17 cellular contexts compared by ENCODE assay signal in genomic region chrX:44043496-44043895, GRCh38.
DNase-seq lines count a peak whose midpoint lies in the region; ATAC-seq and TF ChIP-seq lines count a peak whose summit lies in the region.
"Had no signal": no experiment of that assay in that cellular context is flagged by ENCODE, and none has a peak within 500 bp of the region (broad histone marks: within the 10 kb centered on the region; RNA-seq: fewer than 3 reads in every experiment).

No MANE protein-coding gene starts in this region.

- peaks cover 8% of the 10 kb centered on the region for H3K4me1 Mint-ChIP-seq in Calu3 (ENCODE audit: low read depth, unreplicated experiment)
- H3K4me1 Mint-ChIP-seq: CD4-positive, alpha-beta memory T cell had no signal

- H3K27ac ChIP-seq in epithelial cell of prostate (peak overlapping the region; percentile 46), ovary (no peak overlapping the region)
- H3K27ac ChIP-seq: BLaER1, Peyer's patch had no signal

- no peak overlapping the region for H3K4me3 Mint-ChIP-seq in Calu3 (ENCODE audit: low read depth, unreplicated experiment)
- H3K4me3 Mint-ChIP-seq: CD4-positive, alpha-beta memory T cell; HFFc6 had no signal

- H3K4me1 ChIP-seq in ovary (ENCODE audit: insufficient read depth) = no peaks in the 10 kb centered on the region
- H3K4me1 ChIP-seq: Peyer's patch had no signal

- no peaks in the 10 kb centered on the region for H3K27me3 Mint-ChIP-seq in Calu3 (ENCODE audit: unreplicated experiment)
- H3K27me3 Mint-ChIP-seq: CD4-positive, alpha-beta memory T cell had no signal

- CTCF ChIA-PET in Calu3 (lab: Charles Lee) = no interaction called here

- no peak overlapping the region for H3K4me3 ChIP-seq in ovary
- H3K4me3 ChIP-seq: BLaER1, K562, Peyer's patch had no signal

- peak; percentile 2 for DNase-seq in Calu3
- DNase-seq in LoVo (ENCODE audit: low spot score) = peak; percentile 13
- no peak for DNase-seq in epithelial cell of prostate (ENCODE audit: low read depth, low spot score)
- peak; percentile 51 for DNase-seq in kidney glomerular epithelial cell (lab: John Stamatoyannopoulos, UW)
- no peak for DNase-seq in posterior cingulate gyrus
- no peak for DNase-seq in GF-D8 (lab: John Stamatoyannopoulos, UW)
- no peak for DNase-seq in ovary
- DNase-seq: CD4-positive, alpha-beta memory T cell; H7; HFFc6; NCI-H1694; NK-92 treated with Interleukin-12 subunit alpha and Interleukin-12 subunit beta, amount 100 ng/mL, for 24 hours; Peyer's patch; Right ventricle myocardium superior had no signal

- H3K36me3 ChIP-seq in ovary = no peaks in the 10 kb centered on the region
- H3K36me3 ChIP-seq: BLaER1, Peyer's patch had no signal

- no peaks in the 10 kb centered on the region for H3K27me3 ChIP-seq in ovary
- H3K27me3 ChIP-seq: BLaER1, Peyer's patch had no signal

- 71 to 86% (median 83%) methylated on average over 1 of the region's 1 CpG for WGBS in ovary, 3 donors

- BruUV-seq in Calu3 (replicated peaks; lab: Mats Ljungman, UMichigan) = no TSS peak

- H3K9me3 ChIP-seq in ovary = no peaks in the 10 kb centered on the region
- H3K9me3 ChIP-seq: BLaER1, Peyer's patch had no signal

- no peaks in the 10 kb centered on the region for H3K36me3 Mint-ChIP-seq in Calu3 (ENCODE audit: insufficient read depth, unreplicated experiment)
- H3K36me3 Mint-ChIP-seq: CD4-positive, alpha-beta memory T cell had no signal

- peaks cover 2% of the 10 kb centered on the region for H3K9me3 Mint-ChIP-seq in Calu3 (ENCODE audit: low read depth, unreplicated experiment)
- H3K9me3 Mint-ChIP-seq: HFFc6 had no signal

- TF ChIP-seq EP300 in ovary (IDR thresholded peaks at IDR 0.05) = no peak

- intact Hi-C loops in Calu3 (cut with micrococcal nuclease; ENCODE audit: unreplicated experiment) (no loop called here), posterior cingulate gyrus (cut with DNase I) (no loop called here), ovary (cut with DNase I) (no loop called here)

- no peak for ATAC-seq in GM19452 (IDR thresholded peaks at IDR 0.05; ENCODE audit: unreplicated experiment)
- ATAC-seq: K562 had no signal

- H3K27ac Mint-ChIP-seq in Calu3 (ENCODE audit: unreplicated experiment) = peak overlapping the region; percentile 72
- H3K27ac Mint-ChIP-seq: CD4-positive, alpha-beta memory T cell; HFFc6 had no signal

- no peak for TF ChIP-seq POLR2A in ovary (IDR thresholded peaks at IDR 0.05)

- TF ChIP-seq CTCF in Calu3 (IDR thresholded peaks at IDR 0.05; ENCODE audit: unreplicated experiment) (no peak), ovary (IDR thresholded peaks at IDR 0.05) (no peak)

Comparison
In these comparisons a context has a peak if more than half of its experiments do, and no peak if none do; other contexts are left out.
1. DNase-seq: peak in Calu3 (single experiment), LoVo (single experiment) and kidney glomerular epithelial cell (single experiment); none in epithelial cell of prostate (single experiment), posterior cingulate gyrus (0 of 10), GF-D8 (single experiment) and ovary (0 of 5).